ENCODE assay signal across 14 cellular contexts in genomic region chr5:126675338-126675737, GRCh38.
"Had no signal": no experiment of that assay in that cellular context is flagged by ENCODE, and none has a peak within 500 bp of the region (broad histone marks: within the 10 kb centered on the region; RNA-seq: fewer than 3 reads in every experiment).

No MANE protein-coding gene starts in this region.

- H3K9me3 Mint-ChIP-seq: neural progenitor cell, type B pancreatic cell had no signal

- H3K36me3 ChIP-seq: heart left ventricle, neural progenitor cell, ovary, right atrium auricular region, stomach, thoracic aorta had no signal

- H3K4me3 Mint-ChIP-seq: natural killer cell treated with Interleukin-12 subunit alpha and Interleukin-12 subunit beta and Interleukin-15 and Interleukin-18, amount 100 ng/mL, for 72 hours; neural progenitor cell; type B pancreatic cell had no signal

- H3K4me3 ChIP-seq: dorsolateral prefrontal cortex, heart left ventricle, neural progenitor cell, ovary, right atrium auricular region, stomach, thoracic aorta had no signal

- H3K27ac ChIP-seq: dorsolateral prefrontal cortex, heart left ventricle, neural progenitor cell, ovary, right atrium auricular region, stomach, thoracic aorta had no signal

- DNase-seq: cortex of kidney had no signal

- H3K27ac Mint-ChIP-seq: neural progenitor cell, type B pancreatic cell had no signal

- H3K27me3 Mint-ChIP-seq: natural killer cell treated with Interleukin-12 subunit alpha and Interleukin-12 subunit beta and Interleukin-15 and Interleukin-18, amount 100 ng/mL, for 72 hours had no signal

- FAIRE-seq: endometrium, frontal cortex, small intestine, urothelium cell line had no signal

- H3K4me2 ChIP-seq: neural progenitor cell had no signal

- H3K9me3 ChIP-seq: ovary, right atrium auricular region, thoracic aorta had no signal

- H3K27me3 ChIP-seq: heart left ventricle, neural progenitor cell, ovary, right atrium auricular region had no signal

- H2AFZ ChIP-seq: neural progenitor cell had no signal

- H3K4me1 ChIP-seq: right atrium auricular region, stomach had no signal

- H3K9ac ChIP-seq: neural progenitor cell had no signal

- H3K36me3 Mint-ChIP-seq: neural progenitor cell, type B pancreatic cell had no signal
